In the genomic region with DNA sequence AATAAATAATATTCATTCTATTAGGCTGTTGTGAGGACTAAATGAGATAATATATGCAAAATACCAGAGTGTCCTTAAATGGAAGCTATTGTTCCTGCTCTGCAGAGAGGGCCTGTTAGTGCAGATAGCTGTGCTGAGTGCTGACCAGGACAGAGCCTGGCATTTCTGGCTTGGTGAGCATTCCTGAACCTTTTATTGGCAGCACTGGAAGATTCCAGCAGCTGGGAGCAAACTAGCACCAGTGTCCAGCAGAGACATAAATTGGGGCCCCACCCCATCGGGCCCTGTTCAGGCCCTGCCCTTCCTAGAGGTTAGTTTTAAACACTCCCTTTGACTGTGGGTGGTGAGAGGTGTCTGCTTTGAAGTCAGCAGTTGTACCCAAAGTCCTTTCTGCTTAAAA, we compare ENCODE assay signal across 24 cellular contexts.
A peak's percentile ranks its signal among the peaks of the same experiment; 100 is the strongest.
DNase-seq lines count a peak whose midpoint lies in the region; ATAC-seq and TF ChIP-seq lines count a peak whose summit lies in the region.
"Had no signal": no experiment of that assay in that cellular context is flagged by ENCODE, and none has a peak within 500 bp of the region (broad histone marks: within the 10 kb centered on the region; RNA-seq: fewer than 3 reads in every experiment).

No MANE protein-coding gene starts in this region.

- no peaks in the 10 kb centered on the region for H3K27me3 ChIP-seq in OCI-LY1 (ENCODE audit: insufficient read depth, low read length)
- H3K27me3 ChIP-seq: esophagus muscularis mucosa, vagina had no signal

- no peak overlapping the region for H3K4me3 ChIP-seq in AG10803 (ENCODE audit: low read length)
- H3K4me3 ChIP-seq in OCI-LY1 (ENCODE audit: low read depth, low read length, poor library complexity, severe bottlenecking), result no peak overlapping the region
- H3K4me3 ChIP-seq: A549, esophagus muscularis mucosa, lower lobe of right lung, vagina had no signal

- TF ChIP-seq CTCF in AG10803 (conservative IDR thresholded peaks at IDR 0.05; ENCODE audit: low read length) (no peak), OCI-LY1 (IDR thresholded peaks at IDR 0.05; ENCODE audit: low read length) (no peak)

- H3K27ac ChIP-seq in OCI-LY1 (ENCODE audit: low read depth, low read length, poor library complexity, severe bottlenecking), result no peak overlapping the region
- H3K27ac ChIP-seq: A549, esophagus muscularis mucosa, lower lobe of right lung, vagina had no signal

- peak; percentile 57 for ATAC-seq in left lobe of liver
- ATAC-seq in HG02840 (IDR thresholded peaks at IDR 0.05; ENCODE audit: low FRiP score, unreplicated experiment), result no peak
- no peak for ATAC-seq in GM18502 (IDR thresholded peaks at IDR 0.05; ENCODE audit: poor library complexity, unreplicated experiment)
- ATAC-seq: A549, lower lobe of right lung had no signal

- H3F3A ChIP-seq in OCI-LY1 (ENCODE audit: insufficient read depth, low read length), result no peaks in the 10 kb centered on the region

- H2AFZ ChIP-seq in OCI-LY1 (ENCODE audit: low read length), result peak overlapping the region; percentile 54; the same call in 1 of the 2 replicates

- no peak overlapping the region for H3K4me2 ChIP-seq in OCI-LY1 (ENCODE audit: low read length)
- H3K4me2 ChIP-seq: A549 had no signal

- peak; percentile 43 for DNase-seq in AG10803 (ENCODE audit: low read depth)
- peak; percentile 27 for DNase-seq in fibroblast of peridontal ligament (ENCODE audit: extremely low read depth)
- DNase-seq in left lobe of liver (ENCODE audit: low spot score), result no peak
- DNase-seq in NOMO-1 (lab: John Stamatoyannopoulos, UW; ENCODE audit: unreplicated experiment in 2 of 2), result no peak
- DNase-seq in COLO668 (lab: John Stamatoyannopoulos, UW; ENCODE audit: unreplicated experiment), result no peak
- DNase-seq: activated CD4-positive, alpha-beta T cell treated with anti-CD3 and anti-CD28 coated beads, Interleukin-2, amount 50 U/mL, for 1 hour; activated CD8-positive, alpha-beta memory T cell treated with anti-CD3 and anti-CD28 coated beads, Interleukin-2, amount 50 U/mL, for 48 hours; activated effector memory CD4-positive, alpha-beta T cell treated with anti-CD3 and anti-CD28 coated beads, Interleukin-2, amount 50 U/mL, for 16 hours; C1 segment of cervical spinal cord; central memory CD4-positive, alpha-beta T cell; DMS 273 treated with DMSO at 0.1 percent for 48 hours; effector CD4-positive, alpha-beta T cell; glutamatergic neuron; lower lobe of right lung; naive B cell; NCI-H187 treated with DMSO at 0.1 percent for 48 hours; SHP77; substantia nigra had no signal

- H3K9me2 ChIP-seq in OCI-LY1 (ENCODE audit: low read depth, low read length), result no peaks in the 10 kb centered on the region

- no peaks in the 10 kb centered on the region for H4K20me1 ChIP-seq in OCI-LY1 (ENCODE audit: insufficient read depth, low read length)

- peaks cover 6% of the 10 kb centered on the region; the same call in 1 of the 2 replicates for H3K9me3 ChIP-seq in OCI-LY1 (ENCODE audit: low read length)
- H3K9me3 ChIP-seq: A549, esophagus muscularis mucosa, lower lobe of right lung, vagina had no signal

- no peak overlapping the region for H3K9ac ChIP-seq in OCI-LY1 (ENCODE audit: low read length)

- H3K79me2 ChIP-seq in OCI-LY1 (ENCODE audit: insufficient read depth, low read length), result no peaks in the 10 kb centered on the region

- H3K36me3 ChIP-seq in OCI-LY1 (ENCODE audit: insufficient read depth, low read length), result no peaks in the 10 kb centered on the region; the same call in 1 of the 2 replicates
- H3K36me3 ChIP-seq: esophagus muscularis mucosa, lower lobe of right lung, vagina had no signal

- no peaks in the 10 kb centered on the region for H3K4me1 ChIP-seq in OCI-LY1 (ENCODE audit: insufficient read depth, low read length, severe bottlenecking)
- H3K4me1 ChIP-seq: A549, lower lobe of right lung, vagina had no signal

Comparison
In these comparisons a context has a peak if more than half of its experiments do, and no peak if none do; other contexts are left out.
1. DNase-seq: peak in AG10803 (single experiment) and fibroblast of peridontal ligament (single experiment); none in left lobe of liver (single experiment), NOMO-1 (0 of 2) and COLO668 (single experiment).